Comparison of ENCODE assay signal across 8 cellular contexts in the genomic region with DNA sequence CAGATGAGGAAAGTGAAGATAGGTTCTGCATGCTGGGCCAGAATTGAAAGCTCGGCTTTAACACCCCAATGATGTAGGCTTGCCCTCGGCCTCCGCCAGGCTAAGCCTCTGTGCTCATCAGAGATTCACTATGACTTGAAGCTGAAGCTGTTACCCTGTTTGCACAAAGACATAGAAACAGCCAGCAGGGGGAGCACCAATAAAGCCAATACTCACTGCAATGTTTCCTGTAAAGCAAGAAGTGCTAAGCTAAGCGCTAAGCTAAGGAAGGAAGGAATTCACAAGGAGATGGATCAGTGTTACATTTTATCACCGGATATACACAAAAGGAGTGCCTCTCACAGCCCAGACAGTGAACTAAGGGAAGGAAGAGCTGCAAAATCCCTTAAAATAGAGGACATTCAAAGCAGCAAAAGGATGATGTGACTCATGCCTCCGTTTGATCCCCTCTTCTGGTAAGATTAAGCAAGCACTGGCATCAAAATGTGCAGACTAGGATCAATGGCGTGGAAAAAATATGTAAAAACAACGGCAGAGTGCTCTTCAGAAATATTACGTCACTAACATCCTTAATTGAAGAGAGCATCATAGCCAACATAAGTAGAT.
A peak's percentile ranks its signal among the peaks of the same experiment; 100 is the strongest.
DNase-seq lines count a peak whose midpoint lies in the region; ATAC-seq, FAIRE-seq and TF ChIP-seq lines count a peak whose summit lies in the region.

No MANE protein-coding gene starts in this region.

- no peak overlapping the region for H3K27ac ChIP-seq in A673 (ENCODE audit: low read depth, low read length, poor library complexity, severe bottlenecking)

- TF ChIP-seq CTCF in A673 (conservative IDR thresholded peaks at IDR 0.05; ENCODE audit: low read depth, low read length) (peak; percentile 83), astrocyte of the spinal cord (IDR thresholded peaks at IDR 0.05; ENCODE audit: low read depth, low read length) (peak; percentile 87)

- POLR2A ChIA-PET in A673 (lab: Charles Lee; ENCODE audit: low non-redundant PET) = no interaction called here

- FAIRE-seq in GM18507 (lab: Jason Lieb, UNC) = peak; percentile 80

- H3K36me3 ChIP-seq in A673 (ENCODE audit: insufficient read depth, low read length, poor library complexity, severe bottlenecking) = no peaks in the 10 kb centered on the region

- CTCF ChIA-PET in A673 (lab: Charles Lee) = interaction anchor here (0.6 to 1.3 kb wide), 6 partner anchors 41 to 1758 kb away, joined by 3 to 6 read pairs (median 4); no protein-coding TSS in a partner anchor

- H3K4me3 ChIP-seq in A673 (ENCODE audit: low read depth, low read length, poor library complexity, severe bottlenecking) = no peak overlapping the region
- no peak overlapping the region for H3K4me3 ChIP-seq in astrocyte of the spinal cord (ENCODE audit: low read depth, low read length)

- peak; percentile 92 for ATAC-seq in HG02943 (IDR thresholded peaks at IDR 0.05; ENCODE audit: low read depth, unreplicated experiment)

- H3K4me1 ChIP-seq in A673 (ENCODE audit: insufficient read depth, low read length, poor library complexity, severe bottlenecking) = no peaks in the 10 kb centered on the region

- H3K27me3 ChIP-seq in A673 (replicated peaks; ENCODE audit: insufficient read depth, low read depth, low read length, poor library complexity) = no peaks in the 10 kb centered on the region

- H3K9me3 ChIP-seq in A673 (ENCODE audit: low read depth, low read length, poor library complexity, severe bottlenecking) = no peaks in the 10 kb centered on the region

- BruUV-seq in A673 (replicated peaks; lab: Mats Ljungman, UMichigan) = no TSS peak

- peak; percentile 77 for DNase-seq in A673 (ENCODE audit: low spot score)
- DNase-seq in GM18507 (ENCODE audit: extremely low spot score, insufficient read length, low read depth) = no peak
- peak; percentile 37 to 71 for DNase-seq in NCI-H187 (lab: John Stamatoyannopoulos, UW)
- DNase-seq in T-helper 9 cell = peak; percentile 29
- peak; percentile 84 for DNase-seq in astrocyte of the spinal cord (ENCODE audit: low read depth, low spot score)
- DNase-seq in iPS DF 4.7 (ENCODE audit: extremely low read depth, low spot score) = peak; percentile 95
- peak; percentile 48 to 86 (median 60) for DNase-seq in stimulated activated CD4-positive, alpha-beta T cell treated with anti-CD3 and anti-CD28 coated beads, Interleukin-12 subunit alpha, Interleukin-12 subunit beta, amount 100 ng/mL, for 48 hours (ENCODE audit: low read depth in 2 of 3, low spot score in 1 of 3)

- intact Hi-C loops in A673 (cut with micrococcal nuclease; ENCODE audit: unreplicated experiment) = loop anchor here (5.0 to 10.0 kb wide), 3 partner anchors 202 to 468 kb away; no protein-coding TSS in a partner anchor

- in situ Hi-C loops in astrocyte of the spinal cord (cut with HindIII; ENCODE audit: low sequenced_read_pairs) = no loop called here
